8 cellular contexts compared by ENCODE assay signal in genomic region chr1:164166454-164166853, GRCh38.
A peak's percentile ranks its signal among the peaks of the same experiment; 100 is the strongest.
DNase-seq lines count a peak whose midpoint lies in the region; ATAC-seq and TF ChIP-seq lines count a peak whose summit lies in the region.
"Not testable (repeated sequence)": the region's sequence is repeated elsewhere in the genome, so short reads cannot be mapped to it uniquely, and the experiment has no call there.

No MANE protein-coding gene starts in this region.

- intact Hi-C loops in left ventricle myocardium superior (cut with micrococcal nuclease), result not testable (repeated sequence)

- H3K27ac Mint-ChIP-seq in endodermal cell, neural progenitor cell, type B pancreatic cell: not testable (repeated sequence)

- H3K9me3 Mint-ChIP-seq in endodermal cell (peaks cover 12% of the 10 kb centered on the region), neural progenitor cell (peaks cover 23% of the 10 kb centered on the region), type B pancreatic cell (peaks cover 13% of the 10 kb centered on the region)

- H3K9ac ChIP-seq in endodermal cell (ENCODE audit: extremely low read depth, low read length, poor library complexity, severe bottlenecking); neural progenitor cell: not testable (repeated sequence)

- DNase-seq in D341Med (ENCODE audit: low spot score) (peak; percentile 54), HT-29 (ENCODE audit: low spot score) (peak; percentile 63), NCI-H526 treated with DMSO at 0.1 percent for 48 hours (lab: John Stamatoyannopoulos, UW) (peak; percentile 58), endodermal cell (peak; percentile 54), left ventricle myocardium superior (peak; percentile 31)
- not testable (repeated sequence) for DNase-seq in neural progenitor cell (ENCODE audit: low spot score); type B pancreatic cell (ENCODE audit: extremely low spot score, unreplicated experiment)

- not testable (repeated sequence) for H3K27me3 ChIP-seq in endodermal cell (ENCODE audit: control insufficient read depth, insufficient read depth, low read length, poor library complexity, severe bottlenecking); neural progenitor cell

- H2AFZ ChIP-seq in neural progenitor cell (replicated peaks), result not testable (repeated sequence)

- ATAC-seq in left ventricle myocardium superior, result peak; percentile 64

- peaks cover 14% of the 10 kb centered on the region for H3F3A ChIP-seq in neural progenitor cell (ENCODE audit: low read depth)

- not testable (repeated sequence) for H3K36me3 Mint-ChIP-seq in endodermal cell (ENCODE audit: low read depth); neural progenitor cell; type B pancreatic cell

- not testable (repeated sequence) for H3K27ac ChIP-seq in VCaP; endodermal cell (ENCODE audit: low read depth, low read length); neural progenitor cell

- H3K4me1 Mint-ChIP-seq in endodermal cell; neural progenitor cell; type B pancreatic cell (ENCODE audit: unreplicated experiment): not testable (repeated sequence)

- TF ChIP-seq CTCF in VCaP (conservative IDR thresholded peaks at IDR 0.05), result peak; percentile 84
- peak; percentile 63 for TF ChIP-seq CTCF in endodermal cell (conservative IDR thresholded peaks at IDR 0.05)
- peak; percentile 29 for TF ChIP-seq CTCF in neural progenitor cell (IDR thresholded peaks at IDR 0.05)
- peak; percentile 45 for TF ChIP-seq CTCF in type B pancreatic cell (conservative IDR thresholded peaks at IDR 0.05)

- H4K20me1 ChIP-seq in neural progenitor cell (ENCODE audit: low read depth), result not testable (repeated sequence)

- not testable (repeated sequence) for H3K4me3 Mint-ChIP-seq in endodermal cell, neural progenitor cell, type B pancreatic cell

- H3K4me2 ChIP-seq in neural progenitor cell, result not testable (repeated sequence)

- WGBS in endodermal cell (ENCODE audit: insufficient coverage in 1 of 2, insufficient read length in 1 of 2), 2 experiments, result 91 to 94% methylated on average over 5 to 6 of the region's 6 CpGs

- H3K79me2 ChIP-seq in neural progenitor cell (ENCODE audit: low read depth), result not testable (repeated sequence)

- H3K4me3 ChIP-seq in endodermal cell (ENCODE audit: low read length); neural progenitor cell: not testable (repeated sequence)

- H3K27me3 Mint-ChIP-seq in endodermal cell (ENCODE audit: insufficient read depth); neural progenitor cell (ENCODE audit: insufficient read depth, low read depth); type B pancreatic cell: not testable (repeated sequence)

- H3K9me3 ChIP-seq in endodermal cell (ENCODE audit: control insufficient read depth, low read length); neural progenitor cell (ENCODE audit: low read depth): not testable (repeated sequence)

- not testable (repeated sequence) for H3K4me1 ChIP-seq in endodermal cell (ENCODE audit: control insufficient read depth, insufficient read depth, low read length)
- H3K4me1 ChIP-seq in neural progenitor cell, result peaks cover 13% of the 10 kb centered on the region

- not testable (repeated sequence) for H3K36me3 ChIP-seq in endodermal cell (ENCODE audit: control insufficient read depth, insufficient read depth, low read length); neural progenitor cell

Comparison
In these comparisons a context has a peak if more than half of its experiments do, and no peak if none do; other contexts are left out.
1. CTCF ChIP-seq: peak in every context shown above with its lines; median percentile 84 in VCaP; 63 in endodermal cell; 45 in type B pancreatic cell; 29 in neural progenitor cell.